ENCODE assay signal across 12 cellular contexts in the genomic region with DNA sequence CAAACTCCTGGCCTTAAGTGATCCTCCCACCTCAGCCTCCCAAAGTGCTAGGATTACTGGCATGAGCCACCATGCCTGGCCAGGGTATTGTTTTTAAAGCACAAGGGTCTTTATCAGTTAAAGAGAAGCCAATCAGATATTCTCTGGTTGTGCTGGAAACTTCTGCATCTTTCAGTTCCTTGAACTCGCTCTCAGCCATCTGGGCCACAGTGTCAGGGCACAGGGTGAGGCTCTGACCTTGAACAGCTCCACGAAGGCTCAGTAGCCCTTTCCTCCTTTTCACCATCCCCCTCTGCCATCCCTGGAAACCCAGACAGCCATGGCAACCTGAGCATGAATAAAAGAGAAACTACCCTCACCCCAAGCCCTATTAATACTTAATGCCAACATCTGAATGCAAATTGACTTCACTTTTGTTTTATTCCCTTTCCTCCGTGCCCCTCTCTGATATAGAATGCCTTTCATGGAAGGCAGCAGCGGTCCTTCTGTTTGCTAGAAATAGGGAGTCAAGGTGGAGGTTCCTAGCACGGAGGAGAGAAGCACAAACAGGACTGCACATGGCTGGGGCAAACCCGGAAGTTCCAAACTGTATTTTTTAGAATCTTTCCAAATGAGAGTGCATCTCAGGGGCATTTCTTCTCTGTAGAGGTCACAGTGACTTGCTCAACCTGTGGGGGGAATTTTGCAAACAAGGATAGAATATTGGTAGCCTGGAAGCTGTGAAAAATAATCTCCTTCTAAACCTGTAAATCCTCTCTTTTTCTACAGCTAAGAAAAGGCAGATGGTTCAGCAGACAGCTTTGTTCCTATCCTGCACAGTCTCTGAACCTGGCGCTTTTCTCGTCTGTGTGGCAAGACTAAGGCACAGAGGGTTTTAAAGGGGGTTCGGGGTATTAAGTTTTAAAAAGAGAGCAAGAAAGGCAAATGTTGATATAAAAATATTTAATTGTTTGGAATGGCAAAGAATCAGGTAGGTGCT.
DNase-seq lines count a peak whose midpoint lies in the region; ATAC-seq and TF ChIP-seq lines count a peak whose summit lies in the region.
"Had no signal": no experiment of that assay in that cellular context is flagged by ENCODE, and none has a peak within 500 bp of the region (broad histone marks: within the 10 kb centered on the region; RNA-seq: fewer than 3 reads in every experiment).

No MANE protein-coding gene starts in this region.

- no peak overlapping the region for H3K14ac ChIP-seq in mesenchymal stem cell (ENCODE audit: low read length in 2 of 2)

- ATAC-seq in GM21576 (IDR thresholded peaks at IDR 0.05; ENCODE audit: unreplicated experiment) (peak; percentile 68), HG03045 (IDR thresholded peaks at IDR 0.05; ENCODE audit: unreplicated experiment) (no peak), GM19035 (IDR thresholded peaks at IDR 0.05; ENCODE audit: unreplicated experiment) (no peak)
- ATAC-seq: CD8-positive, alpha-beta T cell; WTC11 had no signal

- 78% methylated on average over 9 of the region's 9 CpGs for WGBS in mesenchymal stem cell

- H3K79me1 ChIP-seq in mesenchymal stem cell (replicated peaks; ENCODE audit: low read length, poor library complexity, severe bottlenecking) = no peaks in the 10 kb centered on the region

- H3K9ac ChIP-seq in mesenchymal stem cell (ENCODE audit: low read length) = peak overlapping the region; percentile 17

- H2AK5ac ChIP-seq in mesenchymal stem cell (ENCODE audit: low read length, severe bottlenecking) = no peak overlapping the region

- no peak overlapping the region for H2BK15ac ChIP-seq in mesenchymal stem cell (ENCODE audit: low read depth, poor library complexity, severe bottlenecking)

- DNase-seq in CD1c-positive myeloid dendritic cell (ENCODE audit: extremely low spot score) = peak; percentile 29
- DNase-seq in NOMO-1 treated with DMSO at 0.1 percent for 48 hours (lab: John Stamatoyannopoulos, UW; ENCODE audit: unreplicated experiment) = peak; percentile 27
- DNase-seq in mesenchymal stem cell = no peak
- no peak for DNase-seq in GDM1 (lab: John Stamatoyannopoulos, UW)
- DNase-seq in GM10266 (ENCODE audit: extremely low spot score) = no peak
- DNase-seq: activated naive CD4-positive, alpha-beta T cell treated with Interleukin-2 at 50 U/mL for 16 hours; CD8-positive, alpha-beta T cell; effector CD8-positive, alpha-beta T cell had no signal

- no peak overlapping the region for H4K91ac ChIP-seq in mesenchymal stem cell (ENCODE audit: low read length)

- no peak overlapping the region for H2BK5ac ChIP-seq in mesenchymal stem cell (ENCODE audit: low read depth, low read length, poor library complexity, severe bottlenecking)

- H4K8ac ChIP-seq in mesenchymal stem cell (ENCODE audit: low read length) = peak overlapping the region; percentile 47

- H2BK120ac ChIP-seq in mesenchymal stem cell (ENCODE audit: low read depth, low read length) = no peak overlapping the region

- peak overlapping the region in 1 of 2 experiments; percentile 15 for H3K4ac ChIP-seq in mesenchymal stem cell (ENCODE audit: low read depth in 1 of 2, low read length in 2 of 2)

- H3K27me3 ChIP-seq in mesenchymal stem cell (ENCODE audit: control insufficient read depth in 1 of 2, insufficient read depth in 1 of 2, low read length in 2 of 2) = peaks cover 0 to 5% of the 10 kb centered on the region in 2 experiments

- no peaks in the 10 kb centered on the region for H3K9me3 ChIP-seq in mesenchymal stem cell (ENCODE audit: control insufficient read depth, low read length)

- TF ChIP-seq CTCF in GM10266 (IDR thresholded peaks at IDR 0.05; ENCODE audit: control insufficient read depth, insufficient read depth, low read depth, missing control alignments) = no peak

- no peaks in the 10 kb centered on the region for H3K36me3 ChIP-seq in mesenchymal stem cell (ENCODE audit: control insufficient read depth in 1 of 2, insufficient read depth in 2 of 2, low read depth in 1 of 2, low read length in 2 of 2)

- no peak overlapping the region for H2BK12ac ChIP-seq in mesenchymal stem cell (ENCODE audit: low read length in 2 of 2)

- H2AFZ ChIP-seq in mesenchymal stem cell (ENCODE audit: low read depth, low read length) = no peak overlapping the region

- H3K27ac ChIP-seq in mesenchymal stem cell (ENCODE audit: low read length, poor library complexity, severe bottlenecking) = no peak overlapping the region

- H3K4me1 ChIP-seq in mesenchymal stem cell (ENCODE audit: control insufficient read depth, insufficient read depth, low read depth, low read length) = no peaks in the 10 kb centered on the region

- H3K18ac ChIP-seq in mesenchymal stem cell (ENCODE audit: low read depth in 1 of 2, low read length in 2 of 2) = no peak overlapping the region

- no peak overlapping the region for H3K4me2 ChIP-seq in mesenchymal stem cell (ENCODE audit: low read length, poor library complexity, severe bottlenecking)

- H3K4me3 ChIP-seq in mesenchymal stem cell (ENCODE audit: insufficient read depth in 1 of 2, low read depth in 1 of 2, low read length in 2 of 2) = no peak overlapping the region

- H3K23ac ChIP-seq in mesenchymal stem cell (ENCODE audit: low read length in 2 of 2) = no peak overlapping the region

Comparison
In these comparisons a context has a peak if more than half of its experiments do, and no peak if none do; other contexts are left out.
1. DNase-seq: peak in CD1c-positive myeloid dendritic cell (single experiment) and NOMO-1 treated with DMSO at 0.1 percent for 48 hours (single experiment); none in mesenchymal stem cell (single experiment), GDM1 (single experiment) and GM10266 (single experiment).